Comparison of ENCODE assay signal across 22 cellular contexts in the genomic region with DNA sequence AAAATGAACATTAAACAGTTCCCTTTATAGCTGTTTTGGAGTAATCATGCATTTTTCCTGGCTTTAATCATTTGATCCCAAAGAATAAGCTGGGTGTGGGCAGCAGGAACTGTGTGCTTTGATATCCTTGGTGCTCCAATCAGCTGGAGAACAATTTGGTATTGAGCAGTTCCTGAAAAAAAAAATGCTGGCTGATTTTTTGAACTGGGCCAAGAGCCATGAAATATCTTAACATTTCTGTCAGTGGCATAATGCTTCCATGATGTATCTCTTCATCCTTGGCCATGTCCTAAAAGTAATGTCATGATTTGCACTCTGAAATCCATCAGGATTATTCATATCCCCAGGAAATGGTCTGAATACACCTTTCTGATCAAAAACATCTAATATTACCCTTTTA.
DNase-seq lines count a peak whose midpoint lies in the region; ATAC-seq and TF ChIP-seq lines count a peak whose summit lies in the region.
"Had no signal": no experiment of that assay in that cellular context is flagged by ENCODE, and none has a peak within 500 bp of the region (broad histone marks: within the 10 kb centered on the region; RNA-seq: fewer than 3 reads in every experiment).

No MANE protein-coding gene starts in this region.

- no peak overlapping the region for H2AFZ ChIP-seq in SK-N-SH (ENCODE audit: low read depth)

- H3K9me3 ChIP-seq in SK-N-SH (no peaks in the 10 kb centered on the region), adipocyte (ENCODE audit: control insufficient read depth, low read length) (no peaks in the 10 kb centered on the region), left lung (no peaks in the 10 kb centered on the region)
- H3K9me3 ChIP-seq: A549; BLaER1 treated with 17β-estradiol and CSF1 and Interleukin-3, amounts not matched to agents 10 nM and 100 nM; Caco-2 had no signal

- no peak overlapping the region for H3K9ac ChIP-seq in SK-N-SH
- no peak overlapping the region for H3K9ac ChIP-seq in adipocyte (ENCODE audit: low read length)
- H3K9ac ChIP-seq: BLaER1 treated with 17β-estradiol and CSF1 and Interleukin-3, amounts not matched to agents 10 nM and 100 nM had no signal

- no peaks in the 10 kb centered on the region; a peak in 1 of 4 replicates for H3K4me1 ChIP-seq in SK-N-SH (ENCODE audit: control insufficient read depth in 1 of 2, insufficient read depth in 2 of 2, low read depth in 1 of 2, low read length in 1 of 2)
- H3K4me1 ChIP-seq in adipocyte (ENCODE audit: control insufficient read depth, insufficient read depth, low read length): peaks cover 7% of the 10 kb centered on the region
- no peaks in the 10 kb centered on the region for H3K4me1 ChIP-seq in left lung
- H3K4me1 ChIP-seq: A549; BLaER1 treated with 17β-estradiol and CSF1 and Interleukin-3, amounts not matched to agents 10 nM and 100 nM; Caco-2 had no signal

- no peak for TF ChIP-seq EP300 in SK-N-SH (IDR thresholded peaks at IDR 0.05; ENCODE audit: borderline replicate concordance in 1 of 2, low read depth in 1 of 2, low read length in 1 of 2)

- no peaks in the 10 kb centered on the region for H4K20me1 ChIP-seq in SK-N-SH (ENCODE audit: insufficient read depth)
- H4K20me1 ChIP-seq: BLaER1 treated with 17β-estradiol and CSF1 and Interleukin-3, amounts not matched to agents 10 nM and 100 nM had no signal

- DNase-seq in SK-N-SH: no peak
- DNase-seq in adipocyte (ENCODE audit: low read depth): peak; percentile 13
- peak; percentile 62 for DNase-seq in fibroblast of peridontal ligament (ENCODE audit: extremely low read depth)
- DNase-seq in stromal cell of bone marrow (ENCODE audit: low read depth): peak; percentile 16
- no peak for DNase-seq in left lung
- DNase-seq: AML-193; Caco-2; Calu3; CD4-positive, alpha-beta T cell; CD8-positive, alpha-beta T cell; DMS53; DMS79; DND-41; EL; GDM1 had no signal

- H3K79me2 ChIP-seq in SK-N-SH (ENCODE audit: insufficient read depth): no peaks in the 10 kb centered on the region

- no peak for TF ChIP-seq CTCF in SK-N-SH (IDR thresholded peaks at IDR 0.05)
- TF ChIP-seq CTCF in left lung (IDR thresholded peaks at IDR 0.05): no peak

- no peak for TF ChIP-seq RAD21 in SK-N-SH (IDR thresholded peaks at IDR 0.05; ENCODE audit: low read length)

- H3K4me3 ChIP-seq in SK-N-SH (ENCODE audit: low read depth in 2 of 2, low read length in 1 of 2) (no peak overlapping the region), adipocyte (ENCODE audit: low read length) (no peak overlapping the region), left lung (no peak overlapping the region)
- H3K4me3 ChIP-seq: A549; BLaER1 treated with 17β-estradiol and CSF1 and Interleukin-3, amounts not matched to agents 10 nM and 100 nM had no signal

- H3K36me3 ChIP-seq in SK-N-SH (replicated peaks in 1 of 2; ENCODE audit: control insufficient read depth in 1 of 2, insufficient read depth in 2 of 2, low read length in 1 of 2) (no peaks in the 10 kb centered on the region), adipocyte (ENCODE audit: control insufficient read depth, insufficient read depth, low read length, severe bottlenecking) (no peaks in the 10 kb centered on the region), left lung (no peaks in the 10 kb centered on the region)
- H3K36me3 ChIP-seq: BLaER1 treated with 17β-estradiol and CSF1 and Interleukin-3, amounts not matched to agents 10 nM and 100 nM had no signal

- POLR2A ChIA-PET in SK-N-SH (lab: Yijun Ruan, JAX): no interaction called here

- intact Hi-C loops in left lung (cut with DNase I): no loop called here

- no peak for ATAC-seq in SK-N-SH treated with all-trans-retinoic acid at 6 μM for 48 hours
- no peak for ATAC-seq in HG02759 (IDR thresholded peaks at IDR 0.05; ENCODE audit: unreplicated experiment)
- ATAC-seq in left lung: no peak
- ATAC-seq in GM21390 (IDR thresholded peaks at IDR 0.05; ENCODE audit: unreplicated experiment): no peak
- ATAC-seq: A549; CD8-positive, alpha-beta T cell had no signal

- no peaks in the 10 kb centered on the region for H3K9me2 ChIP-seq in SK-N-SH

- CTCF ChIA-PET in SK-N-SH (lab: Yijun Ruan, JAX): no interaction called here

- H3K27ac ChIP-seq in SK-N-SH (ENCODE audit: low read depth in 2 of 2, low read length in 1 of 2) (no peak overlapping the region), left lung (no peak overlapping the region)
- H3K27ac ChIP-seq: 22Rv1; A549; BLaER1 treated with 17β-estradiol and CSF1 and Interleukin-3, amounts not matched to agents 10 nM and 100 nM; C4-2B had no signal

- no peak overlapping the region for H3K4me2 ChIP-seq in SK-N-SH
- H3K4me2 ChIP-seq: A549; BLaER1 treated with 17β-estradiol and CSF1 and Interleukin-3, amounts not matched to agents 10 nM and 100 nM had no signal

- H3F3A ChIP-seq in SK-N-SH (replicated peaks; ENCODE audit: insufficient read depth): no peaks in the 10 kb centered on the region

- H3K27me3 ChIP-seq in SK-N-SH (ENCODE audit: insufficient read depth): no peaks in the 10 kb centered on the region
- H3K27me3 ChIP-seq in adipocyte (replicated peaks; ENCODE audit: control insufficient read depth, insufficient read depth, low read length): no peaks in the 10 kb centered on the region
- no peaks in the 10 kb centered on the region for H3K27me3 ChIP-seq in left lung
- H3K27me3 ChIP-seq: BLaER1 treated with 17β-estradiol and CSF1 and Interleukin-3, amounts not matched to agents 10 nM and 100 nM had no signal

TF ChIP-seq in SK-N-SH treated with all-trans-retinoic acid at 6 μM for 48 hours, 23 proteins besides CTCF, POLR2A, EP300 and RAD21:
- TF ChIP-seq TCF4 (CRISPR knock-in tag; IDR thresholded peaks at IDR 0.05; ENCODE audit: borderline replicate concordance) (no peak), ISL1 (CRISPR knock-in tag; IDR thresholded peaks at IDR 0.05) (peak; percentile 33; the same call in 1 of the 2 replicates)

TF ChIP-seq in SK-N-SH, 30 proteins besides CTCF, POLR2A, EP300 and RAD21:
- no peak for TF ChIP-seq NRF1 (IDR thresholded peaks at IDR 0.05; ENCODE audit: low read depth, low read length)
- TF ChIP-seq, protein P1, sequence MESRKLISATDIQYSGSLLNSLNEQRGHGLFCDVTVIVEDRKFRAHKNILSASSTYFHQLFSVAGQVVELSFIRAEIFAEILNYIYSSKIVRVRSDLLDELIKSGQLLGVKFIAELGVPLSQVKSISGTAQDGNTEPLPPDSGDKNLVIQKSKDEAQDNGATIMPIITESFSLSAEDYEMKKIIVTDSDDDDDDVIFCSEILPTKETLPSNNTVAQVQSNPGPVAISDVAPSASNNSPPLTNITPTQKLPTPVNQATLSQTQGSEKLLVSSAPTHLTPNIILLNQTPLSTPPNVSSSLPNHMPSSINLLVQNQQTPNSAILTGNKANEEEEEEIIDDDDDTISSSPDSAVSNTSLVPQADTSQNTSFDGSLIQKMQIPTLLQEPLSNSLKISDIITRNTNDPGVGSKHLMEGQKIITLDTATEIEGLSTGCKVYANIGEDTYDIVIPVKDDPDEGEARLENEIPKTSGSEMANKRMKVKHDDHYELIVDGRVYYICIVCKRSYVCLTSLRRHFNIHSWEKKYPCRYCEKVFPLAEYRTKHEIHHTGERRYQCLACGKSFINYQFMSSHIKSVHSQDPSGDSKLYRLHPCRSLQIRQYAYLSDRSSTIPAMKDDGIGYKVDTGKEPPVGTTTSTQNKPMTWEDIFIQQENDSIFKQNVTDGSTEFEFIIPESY (IDR thresholded peaks at IDR 0.05; ENCODE audit: borderline replicate concordance, low read depth): no peak
- TF ChIP-seq TEAD4 (IDR thresholded peaks at IDR 0.05; ENCODE audit: borderline replicate concordance, insufficient read depth): no peak
- TF ChIP-seq YY1 (IDR thresholded peaks at IDR 0.05; ENCODE audit: low read depth): no peak
- no peak for TF ChIP-seq POLR2AphosphoS5 (IDR thresholded peaks at IDR 0.05; ENCODE audit: low read depth, low read length)
- TF ChIP-seq, protein P2, sequence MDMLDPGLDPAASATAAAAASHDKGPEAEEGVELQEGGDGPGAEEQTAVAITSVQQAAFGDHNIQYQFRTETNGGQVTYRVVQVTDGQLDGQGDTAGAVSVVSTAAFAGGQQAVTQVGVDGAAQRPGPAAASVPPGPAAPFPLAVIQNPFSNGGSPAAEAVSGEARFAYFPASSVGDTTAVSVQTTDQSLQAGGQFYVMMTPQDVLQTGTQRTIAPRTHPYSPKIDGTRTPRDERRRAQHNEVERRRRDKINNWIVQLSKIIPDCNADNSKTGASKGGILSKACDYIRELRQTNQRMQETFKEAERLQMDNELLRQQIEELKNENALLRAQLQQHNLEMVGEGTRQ (IDR thresholded peaks at IDR 0.05; ENCODE audit: borderline replicate concordance, low read depth, low read length): no peak
- TF ChIP-seq, protein P3, sequence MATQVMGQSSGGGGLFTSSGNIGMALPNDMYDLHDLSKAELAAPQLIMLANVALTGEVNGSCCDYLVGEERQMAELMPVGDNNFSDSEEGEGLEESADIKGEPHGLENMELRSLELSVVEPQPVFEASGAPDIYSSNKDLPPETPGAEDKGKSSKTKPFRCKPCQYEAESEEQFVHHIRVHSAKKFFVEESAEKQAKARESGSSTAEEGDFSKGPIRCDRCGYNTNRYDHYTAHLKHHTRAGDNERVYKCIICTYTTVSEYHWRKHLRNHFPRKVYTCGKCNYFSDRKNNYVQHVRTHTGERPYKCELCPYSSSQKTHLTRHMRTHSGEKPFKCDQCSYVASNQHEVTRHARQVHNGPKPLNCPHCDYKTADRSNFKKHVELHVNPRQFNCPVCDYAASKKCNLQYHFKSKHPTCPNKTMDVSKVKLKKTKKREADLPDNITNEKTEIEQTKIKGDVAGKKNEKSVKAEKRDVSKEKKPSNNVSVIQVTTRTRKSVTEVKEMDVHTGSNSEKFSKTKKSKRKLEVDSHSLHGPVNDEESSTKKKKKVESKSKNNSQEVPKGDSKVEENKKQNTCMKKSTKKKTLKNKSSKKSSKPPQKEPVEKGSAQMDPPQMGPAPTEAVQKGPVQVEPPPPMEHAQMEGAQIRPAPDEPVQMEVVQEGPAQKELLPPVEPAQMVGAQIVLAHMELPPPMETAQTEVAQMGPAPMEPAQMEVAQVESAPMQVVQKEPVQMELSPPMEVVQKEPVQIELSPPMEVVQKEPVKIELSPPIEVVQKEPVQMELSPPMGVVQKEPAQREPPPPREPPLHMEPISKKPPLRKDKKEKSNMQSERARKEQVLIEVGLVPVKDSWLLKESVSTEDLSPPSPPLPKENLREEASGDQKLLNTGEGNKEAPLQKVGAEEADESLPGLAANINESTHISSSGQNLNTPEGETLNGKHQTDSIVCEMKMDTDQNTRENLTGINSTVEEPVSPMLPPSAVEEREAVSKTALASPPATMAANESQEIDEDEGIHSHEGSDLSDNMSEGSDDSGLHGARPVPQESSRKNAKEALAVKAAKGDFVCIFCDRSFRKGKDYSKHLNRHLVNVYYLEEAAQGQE (IDR thresholded peaks at IDR 0.05; ENCODE audit: low read depth, low read length): no peak
- no peak for TF ChIP-seq NFIC (IDR thresholded peaks at IDR 0.05; ENCODE audit: borderline replicate concordance)
- no peak for TF ChIP-seq MEF2A (IDR thresholded peaks at IDR 0.05; ENCODE audit: borderline replicate concordance, low read depth)

Comparison
In these comparisons a context has a peak if more than half of its experiments do, and no peak if none do; other contexts are left out.
1. DNase-seq: peak in adipocyte (single experiment), fibroblast of peridontal ligament (single experiment) and stromal cell of bone marrow (single experiment); none in SK-N-SH (single experiment) and left lung (0 of 2).